In genomic region chrX:149940015-149940716, GRCh38 we compare ENCODE assay signal across 1 cellular context.
A peak's percentile ranks its signal among the peaks of the same experiment; 100 is the strongest.
TF ChIP-seq lines count a peak whose summit lies in the region.

No MANE protein-coding gene starts in this region.

TF ChIP-seq in K562, 482 proteins besides CTCF, POLR2A, EP300 and RAD21 (continued from another document and continues in another):
- no peak for TF ChIP-seq SFPQ (IDR thresholded peaks at IDR 0.05; ENCODE audit: low read depth, low read length)
- TF ChIP-seq ZNF76 (CRISPR knock-in tag; IDR thresholded peaks at IDR 0.05; ENCODE audit: borderline replicate concordance), result 0 out of 2 replicates have a peak, but pooled peaks have one; percentile 15
- peak; percentile 86 for TF ChIP-seq TOE1 (IDR thresholded peaks at IDR 0.05; ENCODE audit: borderline replicate concordance)
- no peak for TF ChIP-seq TOE1 (CRISPR knock-in tag; IDR thresholded peaks at IDR 0.05; ENCODE audit: borderline replicate concordance, low read depth)
- no peak for TF ChIP-seq ZNF551 (CRISPR knock-in tag; IDR thresholded peaks at IDR 0.05)
- no peak for TF ChIP-seq RBM17 (IDR thresholded peaks at IDR 0.05; ENCODE audit: borderline replicate concordance, low read depth, low read length)
- TF ChIP-seq, protein P1, sequence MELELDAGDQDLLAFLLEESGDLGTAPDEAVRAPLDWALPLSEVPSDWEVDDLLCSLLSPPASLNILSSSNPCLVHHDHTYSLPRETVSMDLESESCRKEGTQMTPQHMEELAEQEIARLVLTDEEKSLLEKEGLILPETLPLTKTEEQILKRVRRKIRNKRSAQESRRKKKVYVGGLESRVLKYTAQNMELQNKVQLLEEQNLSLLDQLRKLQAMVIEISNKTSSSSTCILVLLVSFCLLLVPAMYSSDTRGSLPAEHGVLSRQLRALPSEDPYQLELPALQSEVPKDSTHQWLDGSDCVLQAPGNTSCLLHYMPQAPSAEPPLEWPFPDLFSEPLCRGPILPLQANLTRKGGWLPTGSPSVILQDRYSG (tag; conservative IDR thresholded peaks at IDR 0.05; ENCODE audit: low read depth), result no peak
- TF ChIP-seq ZNF696 (CRISPR knock-in tag; conservative IDR thresholded peaks at IDR 0.05), result no peak
- TF ChIP-seq, protein P2, sequence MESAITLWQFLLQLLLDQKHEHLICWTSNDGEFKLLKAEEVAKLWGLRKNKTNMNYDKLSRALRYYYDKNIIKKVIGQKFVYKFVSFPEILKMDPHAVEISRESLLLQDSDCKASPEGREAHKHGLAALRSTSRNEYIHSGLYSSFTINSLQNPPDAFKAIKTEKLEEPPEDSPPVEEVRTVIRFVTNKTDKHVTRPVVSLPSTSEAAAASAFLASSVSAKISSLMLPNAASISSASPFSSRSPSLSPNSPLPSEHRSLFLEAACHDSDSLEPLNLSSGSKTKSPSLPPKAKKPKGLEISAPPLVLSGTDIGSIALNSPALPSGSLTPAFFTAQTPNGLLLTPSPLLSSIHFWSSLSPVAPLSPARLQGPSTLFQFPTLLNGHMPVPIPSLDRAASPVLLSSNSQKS (CRISPR knock-in tag; IDR thresholded peaks at IDR 0.05), result no peak
- TF ChIP-seq, protein P3, sequence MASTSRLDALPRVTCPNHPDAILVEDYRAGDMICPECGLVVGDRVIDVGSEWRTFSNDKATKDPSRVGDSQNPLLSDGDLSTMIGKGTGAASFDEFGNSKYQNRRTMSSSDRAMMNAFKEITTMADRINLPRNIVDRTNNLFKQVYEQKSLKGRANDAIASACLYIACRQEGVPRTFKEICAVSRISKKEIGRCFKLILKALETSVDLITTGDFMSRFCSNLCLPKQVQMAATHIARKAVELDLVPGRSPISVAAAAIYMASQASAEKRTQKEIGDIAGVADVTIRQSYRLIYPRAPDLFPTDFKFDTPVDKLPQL (IDR thresholded peaks at IDR 0.05; ENCODE audit: extremely low read depth, insufficient read length), result no peak
- TF ChIP-seq, protein P4, sequence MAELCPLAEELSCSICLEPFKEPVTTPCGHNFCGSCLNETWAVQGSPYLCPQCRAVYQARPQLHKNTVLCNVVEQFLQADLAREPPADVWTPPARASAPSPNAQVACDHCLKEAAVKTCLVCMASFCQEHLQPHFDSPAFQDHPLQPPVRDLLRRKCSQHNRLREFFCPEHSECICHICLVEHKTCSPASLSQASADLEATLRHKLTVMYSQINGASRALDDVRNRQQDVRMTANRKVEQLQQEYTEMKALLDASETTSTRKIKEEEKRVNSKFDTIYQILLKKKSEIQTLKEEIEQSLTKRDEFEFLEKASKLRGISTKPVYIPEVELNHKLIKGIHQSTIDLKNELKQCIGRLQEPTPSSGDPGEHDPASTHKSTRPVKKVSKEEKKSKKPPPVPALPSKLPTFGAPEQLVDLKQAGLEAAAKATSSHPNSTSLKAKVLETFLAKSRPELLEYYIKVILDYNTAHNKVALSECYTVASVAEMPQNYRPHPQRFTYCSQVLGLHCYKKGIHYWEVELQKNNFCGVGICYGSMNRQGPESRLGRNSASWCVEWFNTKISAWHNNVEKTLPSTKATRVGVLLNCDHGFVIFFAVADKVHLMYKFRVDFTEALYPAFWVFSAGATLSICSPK (IDR thresholded peaks at IDR 0.05; ENCODE audit: borderline replicate concordance), result peak; percentile 26; the same call in 1 of the 2 replicates
- no peak for TF ChIP-seq ETV6 (IDR thresholded peaks at IDR 0.05; ENCODE audit: borderline replicate concordance in 1 of 2, low read depth in 2 of 2, low read length in 1 of 2)
- no peak for TF ChIP-seq ETV6 (CRISPR knock-in tag; IDR thresholded peaks at IDR 0.05; ENCODE audit: borderline replicate concordance)
- TF ChIP-seq PHF8 (IDR thresholded peaks at IDR 0.05; ENCODE audit: borderline replicate concordance, low read length), result peak; percentile 57; the same call in 1 of the 2 replicates
- TF ChIP-seq, protein P5, sequence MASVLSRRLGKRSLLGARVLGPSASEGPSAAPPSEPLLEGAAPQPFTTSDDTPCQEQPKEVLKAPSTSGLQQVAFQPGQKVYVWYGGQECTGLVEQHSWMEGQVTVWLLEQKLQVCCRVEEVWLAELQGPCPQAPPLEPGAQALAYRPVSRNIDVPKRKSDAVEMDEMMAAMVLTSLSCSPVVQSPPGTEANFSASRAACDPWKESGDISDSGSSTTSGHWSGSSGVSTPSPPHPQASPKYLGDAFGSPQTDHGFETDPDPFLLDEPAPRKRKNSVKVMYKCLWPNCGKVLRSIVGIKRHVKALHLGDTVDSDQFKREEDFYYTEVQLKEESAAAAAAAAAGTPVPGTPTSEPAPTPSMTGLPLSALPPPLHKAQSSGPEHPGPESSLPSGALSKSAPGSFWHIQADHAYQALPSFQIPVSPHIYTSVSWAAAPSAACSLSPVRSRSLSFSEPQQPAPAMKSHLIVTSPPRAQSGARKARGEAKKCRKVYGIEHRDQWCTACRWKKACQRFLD (CRISPR knock-in tag; IDR thresholded peaks at IDR 0.05), result no peak
- TF ChIP-seq, protein P6, sequence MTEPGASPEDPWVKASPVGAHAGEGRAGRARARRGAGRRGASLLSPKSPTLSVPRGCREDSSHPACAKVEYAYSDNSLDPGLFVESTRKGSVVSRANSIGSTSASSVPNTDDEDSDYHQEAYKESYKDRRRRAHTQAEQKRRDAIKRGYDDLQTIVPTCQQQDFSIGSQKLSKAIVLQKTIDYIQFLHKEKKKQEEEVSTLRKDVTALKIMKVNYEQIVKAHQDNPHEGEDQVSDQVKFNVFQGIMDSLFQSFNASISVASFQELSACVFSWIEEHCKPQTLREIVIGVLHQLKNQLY (CRISPR knock-in tag; conservative IDR thresholded peaks at IDR 0.05), result no peak
- TF ChIP-seq MCM2 (IDR thresholded peaks at IDR 0.05; ENCODE audit: low read depth), result no peak
- TF ChIP-seq TBL1XR1 (IDR thresholded peaks at IDR 0.05; ENCODE audit: low read length in 2 of 2), result no peak
- no peak for TF ChIP-seq L3MBTL2 (IDR thresholded peaks at IDR 0.05)
- TF ChIP-seq MLLT1 (IDR thresholded peaks at IDR 0.05), result peak; percentile 80 to 84; a peak in 3 of 4 replicates
- no peak for TF ChIP-seq CBX8 (IDR thresholded peaks at IDR 0.05; ENCODE audit: borderline replicate concordance, extremely low read depth, low read depth, low read length, poor library complexity, severe bottlenecking)
- TF ChIP-seq, protein P7, sequence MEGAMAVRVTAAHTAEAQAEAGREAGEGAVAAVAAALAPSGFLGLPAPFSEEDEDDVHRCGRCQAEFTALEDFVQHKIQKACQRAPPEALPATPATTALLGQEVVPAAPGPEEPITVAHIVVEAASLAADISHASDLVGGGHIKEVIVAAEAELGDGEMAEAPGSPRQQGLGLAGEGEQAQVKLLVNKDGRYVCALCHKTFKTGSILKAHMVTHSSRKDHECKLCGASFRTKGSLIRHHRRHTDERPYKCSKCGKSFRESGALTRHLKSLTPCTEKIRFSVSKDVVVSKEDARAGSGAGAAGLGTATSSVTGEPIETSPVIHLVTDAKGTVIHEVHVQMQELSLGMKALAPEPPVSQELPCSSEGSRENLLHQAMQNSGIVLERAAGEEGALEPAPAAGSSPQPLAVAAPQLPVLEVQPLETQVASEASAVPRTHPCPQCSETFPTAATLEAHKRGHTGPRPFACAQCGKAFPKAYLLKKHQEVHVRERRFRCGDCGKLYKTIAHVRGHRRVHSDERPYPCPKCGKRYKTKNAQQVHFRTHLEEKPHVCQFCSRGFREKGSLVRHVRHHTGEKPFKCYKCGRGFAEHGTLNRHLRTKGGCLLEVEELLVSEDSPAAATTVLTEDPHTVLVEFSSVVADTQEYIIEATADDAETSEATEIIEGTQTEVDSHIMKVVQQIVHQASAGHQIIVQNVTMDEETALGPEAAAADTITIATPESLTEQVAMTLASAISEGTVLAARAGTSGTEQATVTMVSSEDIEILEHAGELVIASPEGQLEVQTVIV (CRISPR knock-in tag; IDR thresholded peaks at IDR 0.05; ENCODE audit: borderline replicate concordance), result no peak
- TF ChIP-seq MIER1 (IDR thresholded peaks at IDR 0.05; ENCODE audit: low read depth), result 0 out of 2 replicates have a peak, but pooled peaks have one; percentile 50
- TF ChIP-seq, protein P8, sequence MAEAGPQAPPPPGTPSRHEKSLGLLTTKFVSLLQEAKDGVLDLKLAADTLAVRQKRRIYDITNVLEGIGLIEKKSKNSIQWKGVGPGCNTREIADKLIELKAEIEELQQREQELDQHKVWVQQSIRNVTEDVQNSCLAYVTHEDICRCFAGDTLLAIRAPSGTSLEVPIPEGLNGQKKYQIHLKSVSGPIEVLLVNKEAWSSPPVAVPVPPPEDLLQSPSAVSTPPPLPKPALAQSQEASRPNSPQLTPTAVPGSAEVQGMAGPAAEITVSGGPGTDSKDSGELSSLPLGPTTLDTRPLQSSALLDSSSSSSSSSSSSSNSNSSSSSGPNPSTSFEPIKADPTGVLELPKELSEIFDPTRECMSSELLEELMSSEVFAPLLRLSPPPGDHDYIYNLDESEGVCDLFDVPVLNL (CRISPR knock-in tag; IDR thresholded peaks at IDR 0.05; ENCODE audit: low read depth), result peak; percentile 86
- TF ChIP-seq CEBPB (tag; IDR thresholded peaks at IDR 0.05), result no peak
- TF ChIP-seq FOXK2 (conservative IDR thresholded peaks at IDR 0.05 in 1 of 2, IDR thresholded peaks at IDR 0.05 in 1 of 2; ENCODE audit: low read depth in 2 of 2), result peak in 1 of 2 experiments; percentile 47; a peak in 1 of 4 replicates
- peak; percentile 22 for TF ChIP-seq PRDM10 (IDR thresholded peaks at IDR 0.05; ENCODE audit: partially characterized antibody)
- TF ChIP-seq TCF7L2 (IDR thresholded peaks at IDR 0.05; ENCODE audit: low read depth, low read length), result no peak
- peak; percentile 82 for TF ChIP-seq SPI1 (IDR thresholded peaks at IDR 0.05; ENCODE audit: borderline replicate concordance, low read depth, low read length)
- TF ChIP-seq FOSL1 (tag; conservative IDR thresholded peaks at IDR 0.05), result no peak
- TF ChIP-seq MTA2 (IDR thresholded peaks at IDR 0.05; ENCODE audit: low read depth), result no peak
- TF ChIP-seq, protein P9, sequence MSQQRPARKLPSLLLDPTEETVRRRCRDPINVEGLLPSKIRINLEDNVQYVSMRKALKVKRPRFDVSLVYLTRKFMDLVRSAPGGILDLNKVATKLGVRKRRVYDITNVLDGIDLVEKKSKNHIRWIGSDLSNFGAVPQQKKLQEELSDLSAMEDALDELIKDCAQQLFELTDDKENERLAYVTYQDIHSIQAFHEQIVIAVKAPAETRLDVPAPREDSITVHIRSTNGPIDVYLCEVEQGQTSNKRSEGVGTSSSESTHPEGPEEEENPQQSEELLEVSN (IDR thresholded peaks at IDR 0.05; ENCODE audit: borderline replicate concordance in 1 of 2, extremely low read depth in 1 of 2, insufficient read depth in 1 of 2, insufficient read length in 1 of 2, low read depth in 1 of 2, low read length in 1 of 2, poor library complexity in 1 of 2, severe bottlenecking in 1 of 2), result no peak
- TF ChIP-seq PYGO2 (tag; IDR thresholded peaks at IDR 0.05), result no peak
- TF ChIP-seq HDAC2 (IDR thresholded peaks at IDR 0.05), result peak; percentile 55; the same call in 1 of the 2 replicates
- no peak for TF ChIP-seq ZNF165 (CRISPR knock-in tag; IDR thresholded peaks at IDR 0.05; ENCODE audit: borderline replicate concordance)
- TF ChIP-seq RCOR1 (IDR thresholded peaks at IDR 0.05; ENCODE audit: borderline replicate concordance in 1 of 2, low read depth in 2 of 2, low read length in 2 of 2), result 0 out of 4 replicates have a peak, but pooled peaks of 1 of the 2 experiments have one; percentile 16
- no peak for TF ChIP-seq STAT5B (CRISPR knock-in tag; IDR thresholded peaks at IDR 0.05)
- TF ChIP-seq DNMT1 (IDR thresholded peaks at IDR 0.05), result no peak
- no peak for TF ChIP-seq RFX7 (CRISPR knock-in tag; IDR thresholded peaks at IDR 0.05)
- no peak for TF ChIP-seq PHB (CRISPR knock-in tag; IDR thresholded peaks at IDR 0.05)
- TF ChIP-seq KLF10 (CRISPR knock-in tag; IDR thresholded peaks at IDR 0.05), result no peak
